ENCODE assay signal across 8 cellular contexts in genomic region chr17:79294459-79295071, GRCh38.
DNase-seq lines count a peak whose midpoint lies in the region; TF ChIP-seq lines count a peak whose summit lies in the region.

No MANE protein-coding gene starts in this region.

- no peaks in the 10 kb centered on the region for H3K36me3 Mint-ChIP-seq in activated naive CD8-positive, alpha-beta T cell treated with anti-CD3 and anti-CD28 coated beads for 36 hours

- intact Hi-C loops in OCI-LY7 (cut with micrococcal nuclease; ENCODE audit: unreplicated experiment) = loop anchor here (10.0 kb wide), 1 partner anchor 100 kb away; no protein-coding TSS in a partner anchor

- no peaks in the 10 kb centered on the region for H3K9me3 ChIP-seq in OCI-LY7 (ENCODE audit: low read length)

- DNase-seq in COLO829 (ENCODE audit: low spot score) (peak; percentile 45), OCI-LY7 (ENCODE audit: low spot score) (peak; percentile 31), iPS-NIHi7 (ENCODE audit: extremely low spot score) (peak; percentile 94), GM19240 (ENCODE audit: insufficient read length, low spot score) (no peak), epidermal melanocyte (ENCODE audit: insufficient read length, low spot score) (no peak), NCI-H2107 treated with DMSO at 0.1 percent for 48 hours (lab: John Stamatoyannopoulos, UW; ENCODE audit: unreplicated experiment) (no peak)
- DNase-seq in activated naive CD8-positive, alpha-beta T cell treated with anti-CD3 and anti-CD28 coated beads for 36 hours = peak; percentile 47
- DNase-seq in stimulated activated CD8-positive, alpha-beta memory T cell treated with anti-CD3 and anti-CD28 coated beads, Interleukin-12 subunit alpha, Interleukin-12 subunit beta, amount 100 ng/mL, for 1 hour (ENCODE audit: low read depth) = peak; percentile 4

- H3K4me1 Mint-ChIP-seq in activated naive CD8-positive, alpha-beta T cell treated with anti-CD3 and anti-CD28 coated beads for 36 hours = no peaks in the 10 kb centered on the region

- no peak overlapping the region for H3K27ac Mint-ChIP-seq in activated naive CD8-positive, alpha-beta T cell treated with anti-CD3 and anti-CD28 coated beads for 36 hours

- H3K27me3 Mint-ChIP-seq in activated naive CD8-positive, alpha-beta T cell treated with anti-CD3 and anti-CD28 coated beads for 36 hours = peaks cover 46% of the 10 kb centered on the region

- no peak overlapping the region for H3K27ac ChIP-seq in OCI-LY7 (ENCODE audit: low read depth, low read length, poor library complexity, severe bottlenecking)

- H4K20me1 ChIP-seq in OCI-LY7 (ENCODE audit: insufficient read depth, low read length) = no peaks in the 10 kb centered on the region

- no peaks in the 10 kb centered on the region for H3K9me3 Mint-ChIP-seq in activated naive CD8-positive, alpha-beta T cell treated with anti-CD3 and anti-CD28 coated beads for 36 hours

- no peak overlapping the region for H3K4me3 Mint-ChIP-seq in activated naive CD8-positive, alpha-beta T cell treated with anti-CD3 and anti-CD28 coated beads for 36 hours

- CTCF ChIA-PET in OCI-LY7 (lab: Charles Lee; ENCODE audit: unreplicated experiment) = interaction anchor here (0.6 kb wide), 1 partner anchor 1624 kb away, joined by 3 read pairs; no protein-coding TSS in a partner anchor

- no peaks in the 10 kb centered on the region for H3K9me2 ChIP-seq in OCI-LY7 (ENCODE audit: insufficient read depth, low read length)

- no peak for TF ChIP-seq CTCF in OCI-LY7 (conservative IDR thresholded peaks at IDR 0.05; ENCODE audit: low read length)

- H3K36me3 ChIP-seq in OCI-LY7 (ENCODE audit: insufficient read depth, low read length) = no peaks in the 10 kb centered on the region

- H3K4me2 ChIP-seq in OCI-LY7 (ENCODE audit: low read length) = no peak overlapping the region

- no TSS peak for BruUV-seq in OCI-LY7 (replicated peaks; lab: Mats Ljungman, UMichigan)

- H3K4me3 ChIP-seq in OCI-LY7 (ENCODE audit: low read depth, low read length, poor library complexity, severe bottlenecking) = no peak overlapping the region

- H2AFZ ChIP-seq in OCI-LY7 (ENCODE audit: low read length) = no peak overlapping the region

- peaks cover 6% of the 10 kb centered on the region for H3K4me1 ChIP-seq in OCI-LY7 (ENCODE audit: insufficient read depth, low read length, poor library complexity, severe bottlenecking)

- POLR2A ChIA-PET in OCI-LY7 (lab: Charles Lee) = no interaction called here

- no peaks in the 10 kb centered on the region for H3K79me2 ChIP-seq in OCI-LY7 (ENCODE audit: insufficient read depth, low read depth, low read length)

Comparison
In these comparisons a context has a peak if more than half of its experiments do, and no peak if none do; other contexts are left out.
1. DNase-seq: peak in COLO829 (single experiment), OCI-LY7 (single experiment), activated naive CD8-positive, alpha-beta T cell treated with anti-CD3 and anti-CD28 coated beads for 36 hours (single experiment), iPS-NIHi7 (single experiment) and stimulated activated CD8-positive, alpha-beta memory T cell treated with anti-CD3 and anti-CD28 coated beads, Interleukin-12 subunit alpha, Interleukin-12 subunit beta, amount 100 ng/mL, for 1 hour (single experiment); none in GM19240 (single experiment), epidermal melanocyte (single experiment) and NCI-H2107 treated with DMSO at 0.1 percent for 48 hours (single experiment).